Comparison of ENCODE assay signal across 8 cellular contexts in genomic region chr1:109213345-109213823, GRCh38. TPM values are rescaled to one million over a fixed set of nuclear protein-coding genes. Genes with fewer than 3 reads are reported as not detected.
DNase-seq lines count a peak whose midpoint lies in the region; ATAC-seq and TF ChIP-seq lines count a peak whose summit lies in the region.

No MANE protein-coding gene starts in this region.

- POLR2A ChIA-PET in PC-3 (lab: Charles Lee; ENCODE audit: unreplicated experiment), result no interaction called here

- peak overlapping the region; percentile 94; the same call in 1 of the 2 replicates for H2AFZ ChIP-seq in PC-3 (ENCODE audit: low read length)

- no peak for DNase-seq in PC-3
- no peak for DNase-seq in DMS 273 (lab: John Stamatoyannopoulos, UW; ENCODE audit: unreplicated experiment)
- no peak for DNase-seq in NOMO-1 treated with DMSO at 0.1 percent for 48 hours (lab: John Stamatoyannopoulos, UW; ENCODE audit: unreplicated experiment)
- DNase-seq in stimulated activated CD8-positive, alpha-beta memory T cell treated with anti-CD3 and anti-CD28 coated beads, Interleukin-4, amount 100 ng/mL, for 48 hours, result no peak

- H3K79me2 ChIP-seq in PC-3 (ENCODE audit: low read length), result peaks cover 44% of the 10 kb centered on the region

- BruUV-seq in PC-3 (replicated peaks; lab: Mats Ljungman, UMichigan), result no TSS peak

- no peak overlapping the region; the same call in 1 of the 2 replicates for H3K9ac ChIP-seq in PC-3 (ENCODE audit: low read length)
- H3K9ac ChIP-seq in rectal smooth muscle tissue (ENCODE audit: low read length), result no peak overlapping the region

- peak overlapping the region; percentile 88 for H3K4me2 ChIP-seq in PC-3 (ENCODE audit: low read length)

- ATAC-seq in GM18870 (IDR thresholded peaks at IDR 0.05; ENCODE audit: unreplicated experiment), result peak; percentile 52
- no peak for ATAC-seq in PC-3
- ATAC-seq in HG02798 (IDR thresholded peaks at IDR 0.05; ENCODE audit: poor library complexity, unreplicated experiment), result no peak

- intact Hi-C loops in PC-3 (cut with micrococcal nuclease), result no loop called here

- H3K27ac ChIP-seq in PC-3 (ENCODE audit: low read length) (no peak overlapping the region), esophagus (ENCODE audit: low read depth in 2 of 2, low read length in 1 of 2) (peak overlapping the region; percentile 67 to 98), rectal smooth muscle tissue (ENCODE audit: low read depth, low read length) (peak overlapping the region; percentile 82)

- WGBS in esophagus, 2 donors, result 30 to 36% methylated on average over 8 to 10 of the region's 10 CpGs

- no peaks in the 10 kb centered on the region for H3K9me2 ChIP-seq in PC-3 (replicated peaks; ENCODE audit: low read length)

- CTCF ChIA-PET in PC-3 (lab: Charles Lee), result no interaction called here

- H3K36me3 ChIP-seq in PC-3 (ENCODE audit: low read depth, low read length), result peaks cover 11% of the 10 kb centered on the region
- peaks cover 0 to under 1% of the 10 kb centered on the region in 2 donors for H3K36me3 ChIP-seq in esophagus (ENCODE audit: control insufficient read depth in 2 of 2, insufficient read depth in 2 of 2, low read length in 1 of 2)
- H3K36me3 ChIP-seq in rectal smooth muscle tissue (ENCODE audit: control insufficient read depth, insufficient read depth, low read length), result no peaks in the 10 kb centered on the region

- H3K4me1 ChIP-seq in PC-3 (ENCODE audit: insufficient read depth, low read length) (peaks cover 14% of the 10 kb centered on the region), esophagus (ENCODE audit: control insufficient read depth in 2 of 2, insufficient read depth in 2 of 2, low read length in 1 of 2) (peaks cover 0 to 9% of the 10 kb centered on the region in 2 donors), rectal smooth muscle tissue (ENCODE audit: control insufficient read depth, insufficient read depth, low read length) (peaks cover 11% of the 10 kb centered on the region)

- TF ChIP-seq CTCF in PC-3 (conservative IDR thresholded peaks at IDR 0.05; ENCODE audit: low read depth, low read length), result no peak

- H3K9me3 ChIP-seq in PC-3 (ENCODE audit: low read length) (no peaks in the 10 kb centered on the region), esophagus (ENCODE audit: control insufficient read depth in 2 of 2, insufficient read depth in 1 of 2, low read depth in 1 of 2, low read length in 1 of 2) (no peaks in the 10 kb centered on the region)

- no peaks in the 10 kb centered on the region for H3F3A ChIP-seq in PC-3 (ENCODE audit: low read length, unreplicated experiment)

- H4K20me1 ChIP-seq in PC-3 (ENCODE audit: low read length), result peaks cover 23% of the 10 kb centered on the region; the same call in 1 of the 2 replicates

- H3K27me3 ChIP-seq in PC-3 (ENCODE audit: low read length), result no peaks in the 10 kb centered on the region
- no peaks in the 10 kb centered on the region for H3K27me3 ChIP-seq in esophagus (ENCODE audit: control insufficient read depth in 1 of 2, insufficient read depth in 2 of 2, low read length in 2 of 2)
- no peaks in the 10 kb centered on the region for H3K27me3 ChIP-seq in rectal smooth muscle tissue (ENCODE audit: control insufficient read depth, insufficient read depth, low read length)

- H3K4me3 ChIP-seq in PC-3 (ENCODE audit: low read length) (peak overlapping the region; percentile 94), esophagus (ENCODE audit: low read depth in 1 of 2, low read length in 2 of 2) (peak overlapping the region; percentile 86), rectal smooth muscle tissue (ENCODE audit: low read length) (peak overlapping the region; percentile 88)

RNA-seq across cellular contexts. Expression of gene SARS1, which starts 0.3 kb away (rescaled TPM):
- total RNA-seq in PC-3 (2014; rRNA removed), result 146 and 158 TPM in 2 replicates
- 100 to 1,000 TPM in 1 of 2 donors, 10 to 100 TPM in 1; 31.4 to 124 TPM for polyA plus RNA-seq in esophagus

RNA-seq across cellular contexts. Expression of gene CELSR2, which starts 36.0 kb away (rescaled TPM):
- 3.6 and 6.4 TPM in 2 replicates for total RNA-seq in PC-3 (2014; rRNA removed)
- polyA plus RNA-seq in esophagus, result 10 to 100 TPM; 17.4 to 19.4 TPM
